ENCODE assay signal across 12 cellular contexts in the genomic region with DNA sequence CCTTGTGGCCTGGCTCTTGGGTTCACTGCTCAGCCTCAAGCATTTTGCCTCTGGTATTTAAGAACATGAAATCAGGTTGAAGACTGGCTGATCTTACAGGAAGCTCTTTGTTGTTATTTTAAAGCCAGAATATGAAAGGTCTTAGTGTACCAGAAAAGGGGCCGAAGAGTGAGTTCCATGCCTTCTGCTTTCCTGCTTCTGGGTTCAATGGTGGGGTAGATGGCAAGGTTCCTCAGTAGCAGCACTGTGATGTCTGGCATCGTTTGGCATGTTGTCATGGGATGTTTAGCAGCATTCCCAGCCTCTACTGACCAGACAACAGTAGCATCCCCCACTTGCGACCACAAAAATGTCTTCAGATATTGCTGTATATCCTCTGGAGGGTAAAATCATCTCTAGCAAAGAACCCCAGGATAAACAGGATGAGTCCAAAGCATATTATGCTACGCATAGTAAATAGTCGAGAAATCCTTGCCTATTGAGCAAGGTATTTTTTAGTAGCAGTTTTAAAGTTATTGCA. TPM values are rescaled to one million over a fixed set of nuclear protein-coding genes. Genes with fewer than 3 reads are reported as not detected.
A peak's percentile ranks its signal among the peaks of the same experiment; 100 is the strongest.
DNase-seq lines count a peak whose midpoint lies in the region; ATAC-seq and TF ChIP-seq lines count a peak whose summit lies in the region.
"Had no signal": no experiment of that assay in that cellular context is flagged by ENCODE, and none has a peak within 500 bp of the region (broad histone marks: within the 10 kb centered on the region; RNA-seq: fewer than 3 reads in every experiment).

No MANE protein-coding gene starts in this region.

- no peaks in the 10 kb centered on the region for H3K9me3 Mint-ChIP-seq in stimulated activated naive CD8-positive, alpha-beta T cell treated with anti-CD3 and anti-CD28 coated beads, Interleukin-15, Interleukin-2, amounts not matched to agents 100 ng/mL and 50 ng/mL, for 24 hours
- H3K9me3 Mint-ChIP-seq in activated T-helper 17 cell treated with anti-CD3 and anti-CD28 coated beads, Interleukin-2, amount 50 U/mL, for 72 hours: no peaks in the 10 kb centered on the region
- H3K9me3 Mint-ChIP-seq in immature natural killer cell: peaks cover 0 to 1% (median 0%) of the 10 kb centered on the region in 6 donors

- no peaks in the 10 kb centered on the region for H3K27me3 Mint-ChIP-seq in stimulated activated naive CD8-positive, alpha-beta T cell treated with anti-CD3 and anti-CD28 coated beads, Interleukin-15, Interleukin-2, amounts not matched to agents 100 ng/mL and 50 ng/mL, for 24 hours
- H3K27me3 Mint-ChIP-seq in activated T-helper 17 cell treated with anti-CD3 and anti-CD28 coated beads, Interleukin-2, amount 50 U/mL, for 72 hours: no peaks in the 10 kb centered on the region
- H3K27me3 Mint-ChIP-seq in immature natural killer cell (ENCODE audit: low read depth in 3 of 3): peaks cover 11 to 25% (median 13%) of the 10 kb centered on the region in 3 donors

- peaks cover 81% of the 10 kb centered on the region for H3K4me1 Mint-ChIP-seq in stimulated activated naive CD8-positive, alpha-beta T cell treated with anti-CD3 and anti-CD28 coated beads, Interleukin-15, Interleukin-2, amounts not matched to agents 100 ng/mL and 50 ng/mL, for 24 hours (ENCODE audit: low read depth)
- H3K4me1 Mint-ChIP-seq in activated T-helper 17 cell treated with anti-CD3 and anti-CD28 coated beads, Interleukin-2, amount 50 U/mL, for 72 hours: peaks cover 47% of the 10 kb centered on the region
- H3K4me1 Mint-ChIP-seq in immature natural killer cell: peaks cover 85 to 89% of the 10 kb centered on the region in 2 donors

- intact Hi-C loops in left ventricle myocardium superior (cut with micrococcal nuclease): no loop called here

- ATAC-seq in stimulated activated naive CD8-positive, alpha-beta T cell treated with anti-CD3 and anti-CD28 coated beads, Interleukin-15, Interleukin-2, amounts not matched to agents 100 U/mL and 50 U/mL, for 24 hours: no peak
- ATAC-seq in activated T-helper 17 cell treated with anti-CD3 and anti-CD28 coated beads, Interleukin-2, amount 50 U/mL, for 72 hours (replicated peaks): no peak
- no peak for ATAC-seq in left ventricle myocardium superior

- H3K36me3 Mint-ChIP-seq in stimulated activated naive CD8-positive, alpha-beta T cell treated with anti-CD3 and anti-CD28 coated beads, Interleukin-15, Interleukin-2, amounts not matched to agents 100 ng/mL and 50 ng/mL, for 24 hours (ENCODE audit: low read depth): peaks cover 29% of the 10 kb centered on the region
- H3K36me3 Mint-ChIP-seq in activated T-helper 17 cell treated with anti-CD3 and anti-CD28 coated beads, Interleukin-2, amount 50 U/mL, for 72 hours (ENCODE audit: low read depth): peaks cover 29% of the 10 kb centered on the region
- H3K36me3 Mint-ChIP-seq in immature natural killer cell: peaks cover 0 to 8% (median 8%) of the 10 kb centered on the region in 3 donors

- H3K4me3 Mint-ChIP-seq in stimulated activated naive CD8-positive, alpha-beta T cell treated with anti-CD3 and anti-CD28 coated beads, Interleukin-15, Interleukin-2, amounts not matched to agents 100 ng/mL and 50 ng/mL, for 24 hours: peak overlapping the region; percentile 95
- peak overlapping the region; percentile 96 for H3K4me3 Mint-ChIP-seq in activated T-helper 17 cell treated with anti-CD3 and anti-CD28 coated beads, Interleukin-2, amount 50 U/mL, for 72 hours
- H3K4me3 Mint-ChIP-seq in immature natural killer cell: peak overlapping the region; percentile 64 to 97 (median 95)

- no peak for TF ChIP-seq CTCF in GM20000 (IDR thresholded peaks at IDR 0.05; ENCODE audit: extremely low read depth, missing control alignments)

- H3K27ac Mint-ChIP-seq in stimulated activated naive CD8-positive, alpha-beta T cell treated with anti-CD3 and anti-CD28 coated beads, Interleukin-15, Interleukin-2, amounts not matched to agents 100 ng/mL and 50 ng/mL, for 24 hours: no peak overlapping the region
- H3K27ac Mint-ChIP-seq in activated T-helper 17 cell treated with anti-CD3 and anti-CD28 coated beads, Interleukin-2, amount 50 U/mL, for 72 hours: peak overlapping the region; percentile 48
- peak overlapping the region in 2 of 6 donors; percentile 10 for H3K27ac Mint-ChIP-seq in immature natural killer cell

- no peak for DNase-seq in stimulated activated naive CD8-positive, alpha-beta T cell treated with anti-CD3 and anti-CD28 coated beads, Interleukin-15, Interleukin-2, amounts not matched to agents 100 U/mL and 50 U/mL, for 24 hours
- DNase-seq in immature natural killer cell (no peak), cortex of kidney (lab: John Stamatoyannopoulos, UW) (no peak), GM20000 (ENCODE audit: low spot score) (no peak), left ventricle myocardium superior (no peak), SHP77 treated with DMSO at 0.1 percent for 48 hours (lab: John Stamatoyannopoulos, UW) (no peak)
- DNase-seq: activated gamma-delta T cell treated with Interleukin-2 at 50 U/mL for 16 hours; effector CD8-positive, alpha-beta T cell; hippocampal formation; NCI-H1436 treated with DMSO at 0.1 percent for 48 hours had no signal

RNA-seq across cellular contexts. Expression of gene VPS26B, which starts 2.4 kb away (rescaled TPM):
- total RNA-seq in activated T-helper 17 cell treated with anti-CD3 and anti-CD28 coated beads, Interleukin-2, amount 50 U/mL, for 72 hours: 10 to 100 TPM; 36.6 to 40.7 TPM
- 100 to 1,000 TPM in 1 of 3 donors, 10 to 100 TPM in 2; 76.2 to 110 (median 78.1) TPM for polyA plus RNA-seq in immature natural killer cell
- total RNA-seq in left ventricle myocardium superior: 41.9 TPM

RNA-seq across cellular contexts. Expression of gene NCAPD3, which starts 3.1 kb away (rescaled TPM):
- 100 to 1,000 TPM in 1 of 2 donors, 10 to 100 TPM in 1; 77.5 to 103 TPM for total RNA-seq in activated T-helper 17 cell treated with anti-CD3 and anti-CD28 coated beads, Interleukin-2, amount 50 U/mL, for 72 hours
- polyA plus RNA-seq in immature natural killer cell: 10 to 100 TPM in 2 of 3 donors, 1 to 10 TPM in 1; 6.9 to 16.7 (median 11.4) TPM
- total RNA-seq in left ventricle myocardium superior: 9.7 TPM

RNA-seq across cellular contexts. Expression of gene THYN1, which starts 26.3 kb away (rescaled TPM):
- 10 to 100 TPM; 72.7 to 81.0 TPM for total RNA-seq in activated T-helper 17 cell treated with anti-CD3 and anti-CD28 coated beads, Interleukin-2, amount 50 U/mL, for 72 hours
- polyA plus RNA-seq in immature natural killer cell: 100 to 1,000 TPM in 2 of 3 donors, 10 to 100 TPM in 1; 92.7 to 116 (median 106) TPM
- 39.5 TPM for total RNA-seq in left ventricle myocardium superior

RNA-seq across cellular contexts. Expression of gene ACAD8, which starts 26.5 kb away (rescaled TPM):
- total RNA-seq in activated T-helper 17 cell treated with anti-CD3 and anti-CD28 coated beads, Interleukin-2, amount 50 U/mL, for 72 hours: 10 to 100 TPM; 22.8 to 23.7 TPM
- polyA plus RNA-seq in immature natural killer cell: 10 to 100 TPM; 16.3 to 34.4 (median 22.7) TPM
- total RNA-seq in left ventricle myocardium superior: 40.9 TPM

RNA-seq across cellular contexts. Expression of gene GLB1L3, which starts 49.3 kb away (rescaled TPM):
- total RNA-seq in activated T-helper 17 cell treated with anti-CD3 and anti-CD28 coated beads, Interleukin-2, amount 50 U/mL, for 72 hours: 10 to 100 TPM; 10.9 to 15.7 TPM
- polyA plus RNA-seq in immature natural killer cell: not detected
- not detected for total RNA-seq in left ventricle myocardium superior
